8 cellular contexts compared by ENCODE assay signal in genomic region chr12:49567611-49568441, GRCh38. TPM values are rescaled to one million over a fixed set of nuclear protein-coding genes. Genes with fewer than 3 reads are reported as not detected.
A peak's percentile ranks its signal among the peaks of the same experiment; 100 is the strongest.
DNase-seq lines count a peak whose midpoint lies in the region; ATAC-seq and TF ChIP-seq lines count a peak whose summit lies in the region.

MCRS1 (minus strand) TSS chr12:49568142; CDS start chr12:49566731, 1,411 bp downstream.

- peak within 1 kb of the TSS; percentile 95 for H3K4me3 Mint-ChIP-seq in dendritic cell treated with granulocyte-macrophage colony-stimulating factor and Interleukin-4, amounts not matched to agents 40 ng/mL and 50 ng/mL, for 4 days

- ATAC-seq in HG03520 (IDR thresholded peaks at IDR 0.05; ENCODE audit: unreplicated experiment), result peak; percentile 83
- ATAC-seq in left lung, result peak; percentile 97

- H3K4me3 ChIP-seq in BE2C (ENCODE audit: low read depth, low read length) (peak within 1 kb of the TSS; percentile 99), left lung (peak within 1 kb of the TSS; percentile 77 to 99)

- H3K9me3 Mint-ChIP-seq in dendritic cell treated with granulocyte-macrophage colony-stimulating factor and Interleukin-4, amounts not matched to agents 40 ng/mL and 50 ng/mL, for 4 days, result no peaks in the 10 kb centered on the region

- no peak for TF ChIP-seq CTCF in BE2C (IDR thresholded peaks at IDR 0.05; ENCODE audit: low read depth, low read length)
- no peak for TF ChIP-seq CTCF in left lung (IDR thresholded peaks at IDR 0.05)

- intact Hi-C loops in dendritic cell treated with granulocyte-macrophage colony-stimulating factor and Interleukin-4, amounts not matched to agents 40 ng/mL and 50 ng/mL, for 4 days (cut with micrococcal nuclease), result loop anchor here (5.0 kb wide), 1 partner anchor 139 kb away; the partner anchor contains the start of gene FMNL3
- intact Hi-C loops in left lung (cut with DNase I), result no loop called here

- H3K4me1 ChIP-seq in BE2C (no peaks in the 10 kb centered on the region), left lung (peaks cover 8 to 24% of the 10 kb centered on the region in 2 donors)

- H3K36me3 Mint-ChIP-seq in dendritic cell treated with granulocyte-macrophage colony-stimulating factor and Interleukin-4, amounts not matched to agents 40 ng/mL and 50 ng/mL, for 4 days (ENCODE audit: low read depth), result peaks cover 54% of the 10 kb centered on the region

- H3K27me3 ChIP-seq in BE2C, result no peaks in the 10 kb centered on the region
- H3K27me3 ChIP-seq in left lung, result no peaks in the 10 kb centered on the region

- peak within 1 kb of the TSS; percentile 81 to 92 for H3K27ac ChIP-seq in left lung

- H3K27me3 Mint-ChIP-seq in dendritic cell treated with granulocyte-macrophage colony-stimulating factor and Interleukin-4, amounts not matched to agents 40 ng/mL and 50 ng/mL, for 4 days, result no peaks in the 10 kb centered on the region

- peak within 1 kb of the TSS; percentile 96 for H3K27ac Mint-ChIP-seq in dendritic cell treated with granulocyte-macrophage colony-stimulating factor and Interleukin-4, amounts not matched to agents 40 ng/mL and 50 ng/mL, for 4 days

- H3K9me3 ChIP-seq in BE2C (no peaks in the 10 kb centered on the region), left lung (no peaks in the 10 kb centered on the region)

- H3K36me3 ChIP-seq in BE2C (peaks cover 31% of the 10 kb centered on the region), left lung (peaks cover 1 to 22% of the 10 kb centered on the region in 2 donors)

- peak; percentile 89 for DNase-seq in BE2C
- DNase-seq in GM19240 (ENCODE audit: insufficient read length, low spot score), result peak; percentile 92
- DNase-seq in NCI-H69 (lab: John Stamatoyannopoulos, UW), result peak; percentile 96
- DNase-seq in activated CD4-positive, alpha-beta T cell treated with anti-CD3 and anti-CD28 coated beads, Interleukin-2, amount 50 U/mL, for 1 hour, result peak; percentile 89
- peak; percentile 90 to 91 for DNase-seq in left lung
- DNase-seq in stimulated activated CD4-positive, alpha-beta T cell treated with anti-CD3 and anti-CD28 coated beads, Interleukin-2, amount 100 ng/mL, for 48 hours, result peak; percentile 83 to 84

- peaks cover 47% of the 10 kb centered on the region for H3K4me1 Mint-ChIP-seq in dendritic cell treated with granulocyte-macrophage colony-stimulating factor and Interleukin-4, amounts not matched to agents 40 ng/mL and 50 ng/mL, for 4 days (ENCODE audit: low read depth)

RNA-seq across cellular contexts. Expression of gene MCRS1, which starts in this region (rescaled TPM):
- 104 TPM for polyA plus RNA-seq in BE2C (2012; ENCODE audit: insufficient read depth, insufficient read length, low read depth)
- total RNA-seq in left lung, result 10 to 100 TPM; 40.5 to 51.6 TPM

Comparison
In these comparisons a context has a peak if more than half of its experiments do, and no peak if none do; other contexts are left out.
1. Peak in every context shown above with its lines: DNase-seq, ATAC-seq, H3K4me3 ChIP-seq and H3K27ac ChIP-seq.